ENCODE assay signal across 1 cellular context in the genomic region with DNA sequence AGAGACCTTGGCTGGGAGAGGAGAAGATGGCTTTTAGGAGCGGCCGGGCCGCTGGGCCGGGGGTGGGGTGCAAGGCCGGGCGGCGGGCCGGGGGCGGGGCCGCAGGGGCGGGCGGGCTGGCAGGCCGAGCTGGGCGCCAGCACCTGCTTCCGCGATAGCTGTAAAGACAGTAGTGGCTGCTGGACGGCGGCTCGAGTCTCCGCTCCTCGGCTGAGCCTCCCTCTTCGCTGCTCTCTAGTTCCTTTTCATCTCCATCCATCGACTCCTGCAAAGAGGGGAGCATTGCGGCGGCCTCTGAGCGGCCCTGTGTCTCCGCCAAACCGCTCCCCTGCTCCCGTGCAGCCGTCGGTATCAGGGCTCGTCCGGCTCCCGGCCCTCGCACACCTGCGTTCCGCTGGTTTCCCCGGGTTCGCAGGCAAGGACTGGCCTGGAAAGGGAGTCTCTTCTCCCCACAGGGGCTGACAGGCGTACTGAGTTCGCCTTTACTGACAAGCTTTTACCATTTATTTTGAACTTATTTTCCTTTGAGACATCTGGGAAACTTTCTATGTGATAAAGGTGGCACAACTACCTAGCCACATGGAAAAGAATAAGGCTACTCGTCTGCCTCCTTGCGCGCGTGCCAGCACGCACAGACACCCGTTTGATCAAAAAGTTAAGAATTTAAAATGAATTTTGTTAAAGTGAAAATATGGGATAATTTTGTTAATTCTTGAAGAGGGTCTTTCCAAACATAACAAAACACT.
A peak's percentile ranks its signal among the peaks of the same experiment; 100 is the strongest.
TF ChIP-seq lines count a peak whose summit lies in the region.

TSS of gene C17orf75 (minus strand) at position 317 of the 746 bp plus-strand sequence. CDS start at position 283, 34 bp downstream.

TF ChIP-seq in K562, 482 proteins besides CTCF, POLR2A, EP300 and RAD21 (continued from another document and continues in another):
- TF ChIP-seq TRIM28 (IDR thresholded peaks at IDR 0.05) (peak; percentile 84), UBTF (IDR thresholded peaks at IDR 0.05; ENCODE audit: borderline replicate concordance in 1 of 2, low read depth in 2 of 2, low read length in 2 of 2) (peak; percentile 88 to 95; a peak in 3 of 4 replicates), MYNN (IDR thresholded peaks at IDR 0.05) (peak; percentile 26; the same call in 1 of the 2 replicates), MYNN (CRISPR knock-in tag; IDR thresholded peaks at IDR 0.05) (no peak), ZNF395 (CRISPR knock-in tag; IDR thresholded peaks at IDR 0.05) (peak; percentile 93), CC2D1A (IDR thresholded peaks at IDR 0.05) (no peak), ZNF699 (CRISPR knock-in tag; IDR thresholded peaks at IDR 0.05; ENCODE audit: insufficient replicate concordance) (no peak), RUNX1 (IDR thresholded peaks at IDR 0.05; ENCODE audit: low read depth) (peak; percentile 66; the same call in 1 of the 2 replicates), SOX6 (IDR thresholded peaks at IDR 0.05) (peak; percentile 68; the same call in 1 of the 2 replicates), GTF2A2 (tag; IDR thresholded peaks at IDR 0.05) (peak; percentile 89), NR3C1 (CRISPR knock-in tag; IDR thresholded peaks at IDR 0.05) (no peak), GTF2F1 (IDR thresholded peaks at IDR 0.05; ENCODE audit: low read depth, low read length) (0 out of 2 replicates have a peak, but pooled peaks have one; percentile 33), ZNF41 (CRISPR knock-in tag; conservative IDR thresholded peaks at IDR 0.05) (no peak), RBM39 (optimal IDR thresholded peaks at IDR 0.05; ENCODE audit: low read depth, low read length) (peak; percentile 64), HDAC3 (IDR thresholded peaks at IDR 0.05; ENCODE audit: borderline replicate concordance, partially characterized antibody) (peak; percentile 72), YY1 (IDR thresholded peaks at IDR 0.05; ENCODE audit: borderline replicate concordance in 1 of 3, control insufficient read depth in 1 of 3, extremely low read depth in 1 of 3, insufficient read depth in 3 of 3, insufficient read length in 1 of 3, insufficient replicate concordance in 2 of 3, low read depth in 1 of 3, low read length in 2 of 3) (peak in 2 of 3 experiments; percentile 83 to 89), TEAD1 (CRISPR knock-in tag; IDR thresholded peaks at IDR 0.05) (0 out of 4 replicates have a peak, but pooled peaks of 1 of the 2 experiments have one; percentile 55), JUND (IDR thresholded peaks at IDR 0.05; ENCODE audit: borderline replicate concordance, low read depth, low read length) (peak; percentile 77), JUND (tag; IDR thresholded peaks at IDR 0.05; ENCODE audit: borderline replicate concordance, low read depth, low read length) (peak; percentile 59; the same call in 1 of the 3 replicates), NCOR1 (IDR thresholded peaks at IDR 0.05) (peak; percentile 67; the same call in 1 of the 2 replicates), RBFOX2 (IDR thresholded peaks at IDR 0.05; ENCODE audit: low read depth, low read length) (peak; percentile 87), THAP12 (CRISPR knock-in tag; IDR thresholded peaks at IDR 0.05) (0 out of 2 replicates have a peak, but pooled peaks have one; percentile 28), RCOR1 (IDR thresholded peaks at IDR 0.05; ENCODE audit: borderline replicate concordance in 1 of 2, low read depth in 2 of 2, low read length in 2 of 2) (peak in 1 of 2 experiments; percentile 93; a peak in 2 of 4 replicates), PML (IDR thresholded peaks at IDR 0.05; ENCODE audit: low read length) (peak; percentile 59; the same call in 1 of the 2 replicates), ZNF764 (CRISPR knock-in tag; IDR thresholded peaks at IDR 0.05; ENCODE audit: low read depth) (no peak), TCF3 (CRISPR knock-in tag; IDR thresholded peaks at IDR 0.05) (peak; percentile 37), PHB (CRISPR knock-in tag; IDR thresholded peaks at IDR 0.05) (no peak), NCOA1 (IDR thresholded peaks at IDR 0.05; ENCODE audit: low read depth) (peak; percentile 99), ZNF551 (CRISPR knock-in tag; IDR thresholded peaks at IDR 0.05) (no peak), DIDO1 (tag; IDR thresholded peaks at IDR 0.05; ENCODE audit: low read depth) (peak; percentile 97), TRIM25 (IDR thresholded peaks at IDR 0.05; ENCODE audit: borderline replicate concordance) (no peak), CSDE1 (IDR thresholded peaks at IDR 0.05) (no peak), ZFX (CRISPR knock-in tag; IDR thresholded peaks at IDR 0.05) (peak; percentile 95), NFRKB (IDR thresholded peaks at IDR 0.05; ENCODE audit: low read depth) (peak; percentile 83), TCF7 (IDR thresholded peaks at IDR 0.05; ENCODE audit: borderline replicate concordance) (peak; percentile 81), ZBED1 (IDR thresholded peaks at IDR 0.05) (no peak), JUN (IDR thresholded peaks at IDR 0.05; ENCODE audit: borderline replicate concordance, low read depth, low read length) (peak; percentile 51; the same call in 1 of the 2 replicates), JUN (CRISPR knock-in tag; IDR thresholded peaks at IDR 0.05; ENCODE audit: borderline replicate concordance) (no peak), NR2C1 (IDR thresholded peaks at IDR 0.05) (0 out of 2 replicates have a peak, but pooled peaks have one; percentile 64), NR2C1 (tag; IDR thresholded peaks at IDR 0.05) (peak; percentile 76), MAFF (IDR thresholded peaks at IDR 0.05; ENCODE audit: low read length) (no peak), HNRNPLL (IDR thresholded peaks at IDR 0.05; ENCODE audit: low read depth, low read length, poor library complexity, severe bottlenecking) (peak; percentile 53), PHF20 (IDR thresholded peaks at IDR 0.05; ENCODE audit: partially characterized antibody) (peak; percentile 97), ZFP36 (IDR thresholded peaks at IDR 0.05; ENCODE audit: low read depth, low read length, partially characterized antibody) (peak; percentile 22), KLF1 (tag; IDR thresholded peaks at IDR 0.05) (0 out of 2 replicates have a peak, but pooled peaks have one; percentile 21), CGGBP1 (CRISPR knock-in tag; IDR thresholded peaks at IDR 0.05) (peak; percentile 72; the same call in 1 of the 2 replicates), TBP (optimal IDR thresholded peaks at IDR 0.05; ENCODE audit: low read depth, low read length) (peak; percentile 91), FOXK1 (CRISPR knock-in tag; IDR thresholded peaks at IDR 0.05; ENCODE audit: borderline replicate concordance) (no peak), ZNF165 (CRISPR knock-in tag; IDR thresholded peaks at IDR 0.05; ENCODE audit: borderline replicate concordance) (no peak), PKNOX1 (IDR thresholded peaks at IDR 0.05) (peak; percentile 59), NBN (IDR thresholded peaks at IDR 0.05; ENCODE audit: low read depth) (peak; percentile 86), PPARD (CRISPR knock-in tag; IDR thresholded peaks at IDR 0.05) (no peak), CREB1 (IDR thresholded peaks at IDR 0.05) (peak; percentile 44; the same call in 1 of the 2 replicates), CREB1 (CRISPR knock-in tag; IDR thresholded peaks at IDR 0.05) (peak; percentile 71)
- TF ChIP-seq, protein P1, sequence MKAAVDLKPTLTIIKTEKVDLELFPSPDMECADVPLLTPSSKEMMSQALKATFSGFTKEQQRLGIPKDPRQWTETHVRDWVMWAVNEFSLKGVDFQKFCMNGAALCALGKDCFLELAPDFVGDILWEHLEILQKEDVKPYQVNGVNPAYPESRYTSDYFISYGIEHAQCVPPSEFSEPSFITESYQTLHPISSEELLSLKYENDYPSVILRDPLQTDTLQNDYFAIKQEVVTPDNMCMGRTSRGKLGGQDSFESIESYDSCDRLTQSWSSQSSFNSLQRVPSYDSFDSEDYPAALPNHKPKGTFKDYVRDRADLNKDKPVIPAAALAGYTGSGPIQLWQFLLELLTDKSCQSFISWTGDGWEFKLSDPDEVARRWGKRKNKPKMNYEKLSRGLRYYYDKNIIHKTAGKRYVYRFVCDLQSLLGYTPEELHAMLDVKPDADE (conservative IDR thresholded peaks at IDR 0.05; ENCODE audit: control insufficient read depth, low read depth, low read length), result peak; percentile 82; the same call in 1 of the 2 replicates
- TF ChIP-seq, protein P2, sequence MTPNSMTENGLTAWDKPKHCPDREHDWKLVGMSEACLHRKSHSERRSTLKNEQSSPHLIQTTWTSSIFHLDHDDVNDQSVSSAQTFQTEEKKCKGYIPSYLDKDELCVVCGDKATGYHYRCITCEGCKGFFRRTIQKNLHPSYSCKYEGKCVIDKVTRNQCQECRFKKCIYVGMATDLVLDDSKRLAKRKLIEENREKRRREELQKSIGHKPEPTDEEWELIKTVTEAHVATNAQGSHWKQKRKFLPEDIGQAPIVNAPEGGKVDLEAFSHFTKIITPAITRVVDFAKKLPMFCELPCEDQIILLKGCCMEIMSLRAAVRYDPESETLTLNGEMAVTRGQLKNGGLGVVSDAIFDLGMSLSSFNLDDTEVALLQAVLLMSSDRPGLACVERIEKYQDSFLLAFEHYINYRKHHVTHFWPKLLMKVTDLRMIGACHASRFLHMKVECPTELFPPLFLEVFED (CRISPR knock-in tag; conservative IDR thresholded peaks at IDR 0.05), result no peak
- TF ChIP-seq, protein P3, sequence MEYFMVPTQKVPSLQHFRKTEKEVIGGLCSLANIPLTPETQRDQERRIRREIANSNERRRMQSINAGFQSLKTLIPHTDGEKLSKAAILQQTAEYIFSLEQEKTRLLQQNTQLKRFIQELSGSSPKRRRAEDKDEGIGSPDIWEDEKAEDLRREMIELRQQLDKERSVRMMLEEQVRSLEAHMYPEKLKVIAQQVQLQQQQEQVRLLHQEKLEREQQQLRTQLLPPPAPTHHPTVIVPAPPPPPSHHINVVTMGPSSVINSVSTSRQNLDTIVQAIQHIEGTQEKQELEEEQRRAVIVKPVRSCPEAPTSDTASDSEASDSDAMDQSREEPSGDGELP (CRISPR knock-in tag; IDR thresholded peaks at IDR 0.05; ENCODE audit: borderline replicate concordance), result peak; percentile 78
